In genomic region chr6:140275725-140276124, GRCh38 we compare ENCODE assay signal across 16 cellular contexts.
DNase-seq lines count a peak whose midpoint lies in the region; ATAC-seq, FAIRE-seq and TF ChIP-seq lines count a peak whose summit lies in the region.
"Had no signal": no experiment of that assay in that cellular context is flagged by ENCODE, and none has a peak within 500 bp of the region (broad histone marks: within the 10 kb centered on the region; RNA-seq: fewer than 3 reads in every experiment).

No MANE protein-coding gene starts in this region.

- H3K27me3 Mint-ChIP-seq in glutamatergic neuron (ENCODE audit: unreplicated experiment), result no peaks in the 10 kb centered on the region

- H3K36me3 ChIP-seq in bronchial epithelial cell (ENCODE audit: control insufficient read depth, insufficient read depth, low read length), result no peaks in the 10 kb centered on the region
- H3K36me3 ChIP-seq: BE2C had no signal

- no peak for ATAC-seq in HG02973 (IDR thresholded peaks at IDR 0.05; ENCODE audit: unreplicated experiment)
- ATAC-seq: HepG2 had no signal

- no peak for FAIRE-seq in bronchial epithelial cell (lab: Jason Lieb, UNC)
- FAIRE-seq: A204.1, HepG2, HTR-8/SVneo had no signal

- H3K4me3 Mint-ChIP-seq in glutamatergic neuron (ENCODE audit: unreplicated experiment), result no peak overlapping the region
- H3K4me3 Mint-ChIP-seq: CD4-positive, alpha-beta memory T cell; HFFc6 had no signal

- H3K4me3 ChIP-seq in bronchial epithelial cell (ENCODE audit: low read depth, low read length), result no peak overlapping the region

- TF ChIP-seq CTCF in bronchial epithelial cell (IDR thresholded peaks at IDR 0.05; ENCODE audit: insufficient read depth, low read length, severe bottlenecking) (no peak), GM13977 (IDR thresholded peaks at IDR 0.05; ENCODE audit: extremely low read depth, insufficient read depth, missing control alignments) (no peak), glutamatergic neuron (IDR thresholded peaks at IDR 0.05; ENCODE audit: partially characterized antibody, unreplicated experiment) (no peak)

- H3K4me1 Mint-ChIP-seq in glutamatergic neuron (ENCODE audit: low read depth, unreplicated experiment), result peaks cover 2% of the 10 kb centered on the region
- H3K4me1 Mint-ChIP-seq: CD4-positive, alpha-beta memory T cell had no signal

- peak; percentile 33 for DNase-seq in ELR (ENCODE audit: low read depth)
- DNase-seq in LHCN-M2 (ENCODE audit: low read depth), result peak; percentile 37
- DNase-seq in bronchial epithelial cell (ENCODE audit: low read depth), result peak; percentile 39
- DNase-seq in renal cortical epithelial cell (ENCODE audit: low read depth), result peak; percentile 64
- no peak for DNase-seq in GM13977 (ENCODE audit: low spot score)
- DNase-seq in glutamatergic neuron, result no peak
- DNase-seq: BE2C; CD4-positive, alpha-beta memory T cell; DMS79; GF-D8; HCEC 1CT; HFFc6 had no signal

- H3K27ac Mint-ChIP-seq in glutamatergic neuron (ENCODE audit: unreplicated experiment), result no peak overlapping the region
- H3K27ac Mint-ChIP-seq: CD4-positive, alpha-beta memory T cell had no signal

- in situ Hi-C loops in GM13977 (cut with MboI; ENCODE audit: low pct_unique_long_range_greater_than_20kb, low sequenced_read_pairs, unreplicated experiment), result no loop called here

- no peaks in the 10 kb centered on the region for H3K36me3 Mint-ChIP-seq in glutamatergic neuron (ENCODE audit: unreplicated experiment)
- H3K36me3 Mint-ChIP-seq: CD4-positive, alpha-beta memory T cell had no signal

- no peaks in the 10 kb centered on the region for H3K27me3 ChIP-seq in bronchial epithelial cell (ENCODE audit: control insufficient read depth, insufficient read depth, low read length)
- H3K27me3 ChIP-seq: BE2C had no signal

- no peaks in the 10 kb centered on the region for H3K9me3 Mint-ChIP-seq in glutamatergic neuron (ENCODE audit: unreplicated experiment)
- H3K9me3 Mint-ChIP-seq: CD4-positive, alpha-beta memory T cell had no signal

Comparison
In these comparisons a context has a peak if more than half of its experiments do, and no peak if none do; other contexts are left out.
1. DNase-seq: peak in ELR (single experiment), LHCN-M2 (single experiment), bronchial epithelial cell (single experiment) and renal cortical epithelial cell (single experiment); none in GM13977 (single experiment) and glutamatergic neuron (single experiment).